8 cellular contexts compared by ENCODE assay signal in genomic region chr6:89352329-89353117, GRCh38. TPM values are rescaled to one million over a fixed set of nuclear protein-coding genes. Genes with fewer than 3 reads are reported as not detected.
A peak's percentile ranks its signal among the peaks of the same experiment; 100 is the strongest.
DNase-seq lines count a peak whose midpoint lies in the region; ATAC-seq and TF ChIP-seq lines count a peak whose summit lies in the region.

Gene UBE2J1 (minus strand): TSS chr6:89352722. CDS start chr6:89352569, 153 bp downstream.

- peak within 1 kb of the TSS; percentile 74 for H3K9ac ChIP-seq in muscle layer of colon (ENCODE audit: low read length)

- no peaks in the 10 kb centered on the region for H3K27me3 Mint-ChIP-seq in activated T-cell treated with anti-CD3 and anti-CD28 coated beads, Interleukin-2, amount 50 U/mL, for 4 hours (ENCODE audit: low read depth)

- BruUV-seq in OCI-LY7 (replicated peaks; lab: Mats Ljungman, UMichigan): no TSS peak

- no peaks in the 10 kb centered on the region for H3K9me3 Mint-ChIP-seq in activated T-cell treated with anti-CD3 and anti-CD28 coated beads, Interleukin-2, amount 50 U/mL, for 4 hours

- peak within 1 kb of the TSS; percentile 93 for H3K4me3 Mint-ChIP-seq in activated T-cell treated with anti-CD3 and anti-CD28 coated beads, Interleukin-2, amount 50 U/mL, for 4 hours

- H3K36me3 ChIP-seq in OCI-LY7 (ENCODE audit: insufficient read depth, low read length) (peaks cover 40% of the 10 kb centered on the region), esophagus (ENCODE audit: control insufficient read depth in 2 of 2, insufficient read depth in 2 of 2, low read length in 1 of 2) (no peaks in the 10 kb centered on the region), muscle layer of colon (ENCODE audit: insufficient read depth, low read length) (no peaks in the 10 kb centered on the region)

- H3K4me1 ChIP-seq in OCI-LY7 (ENCODE audit: insufficient read depth, low read length, poor library complexity, severe bottlenecking) (peaks cover 69% of the 10 kb centered on the region), esophagus (ENCODE audit: control insufficient read depth in 2 of 2, insufficient read depth in 2 of 2, low read length in 1 of 2) (peaks cover 0 to 8% of the 10 kb centered on the region in 2 donors), muscle layer of colon (ENCODE audit: insufficient read depth, low read length) (peaks cover 39% of the 10 kb centered on the region)

- H3K9me3 ChIP-seq in OCI-LY7 (ENCODE audit: low read length) (peaks cover 7% of the 10 kb centered on the region; the same call in 1 of the 2 replicates), esophagus (ENCODE audit: control insufficient read depth in 2 of 2, insufficient read depth in 1 of 2, low read depth in 1 of 2, low read length in 1 of 2) (no peaks in the 10 kb centered on the region), muscle layer of colon (ENCODE audit: low read length) (no peaks in the 10 kb centered on the region)

- no peaks in the 10 kb centered on the region for H3K9me2 ChIP-seq in OCI-LY7 (ENCODE audit: insufficient read depth, low read length)

- DNase-seq in C1 segment of cervical spinal cord (lab: John Stamatoyannopoulos, UW) (peak; percentile 35 to 92 (median 80)), OCI-LY7 (ENCODE audit: low spot score) (peak; percentile 86)
- DNase-seq in activated T-cell treated with anti-CD3 and anti-CD28 coated beads, Interleukin-2, amount 50 U/mL, for 4 hours: peak; percentile 59
- peak; percentile 43 to 48 for DNase-seq in stimulated activated CD8-positive, alpha-beta memory T cell treated with anti-CD3 and anti-CD28 coated beads, Interleukin-7, amount 100 ng/mL, for 1 hour (ENCODE audit: low read depth in 2 of 2)

- no peak within 1 kb of the TSS for H2AFZ ChIP-seq in OCI-LY7 (ENCODE audit: low read length)

- ATAC-seq in HG03442 (IDR thresholded peaks at IDR 0.05; ENCODE audit: unreplicated experiment): peak; percentile 50
- ATAC-seq in activated T-cell treated with anti-CD3 and anti-CD28 coated beads, Interleukin-2, amount 50 U/mL, for 4 hours: peak; percentile 89 to 92

- no peak for TF ChIP-seq CTCF in OCI-LY7 (conservative IDR thresholded peaks at IDR 0.05; ENCODE audit: low read length)

- H3K36me3 Mint-ChIP-seq in activated T-cell treated with anti-CD3 and anti-CD28 coated beads, Interleukin-2, amount 50 U/mL, for 4 hours (ENCODE audit: insufficient read depth): no peaks in the 10 kb centered on the region

- H3K4me2 ChIP-seq in OCI-LY7 (ENCODE audit: low read length): peak within 1 kb of the TSS; percentile 75

- H4K20me1 ChIP-seq in OCI-LY7 (ENCODE audit: insufficient read depth, low read length): peaks cover 16% of the 10 kb centered on the region

- POLR2A ChIA-PET in OCI-LY7 (lab: Charles Lee): interaction anchor here (0.5 to 11.5 kb wide), 15 partner anchors 10 to 1445 kb away, joined by 3 to 242 read pairs (median 3); partner anchors contain the start of genes LYRM2 and PNRC1

- 0% methylated on average over 44 to 98 of the region's 98 CpGs for whole genome bisulfite sequencing in esophagus, 2 donors

- TF ChIP-seq POLR2A in GM19099 (IDR thresholded peaks at IDR 0.05; ENCODE audit: extremely low read depth, insufficient read length, low read depth): peak; percentile 90

- intact Hi-C loops in OCI-LY7 (cut with micrococcal nuclease; ENCODE audit: unreplicated experiment): loop anchor here (5.0 to 10.0 kb wide), 3 partner anchors 945 to 1445 kb away; partner anchors contain the start of genes BACH2 and CNR1

- H3K4me3 ChIP-seq in OCI-LY7 (ENCODE audit: low read depth, low read length, poor library complexity, severe bottlenecking) (peak within 1 kb of the TSS; percentile 78), esophagus (ENCODE audit: low read depth in 1 of 2, low read length in 2 of 2) (peak within 1 kb of the TSS; percentile 80 to 98), muscle layer of colon (ENCODE audit: low read depth in 1 of 2, low read length in 2 of 2) (peak within 1 kb of the TSS; percentile 78)

- peak within 1 kb of the TSS; percentile 99 for H3K27ac ChIP-seq in OCI-LY7 (ENCODE audit: low read depth, low read length, poor library complexity, severe bottlenecking)
- peak within 1 kb of the TSS; percentile 94 to 97 for H3K27ac ChIP-seq in esophagus (ENCODE audit: low read depth in 2 of 2, low read length in 1 of 2)
- H3K27ac ChIP-seq in muscle layer of colon (ENCODE audit: low read depth, low read length): peak within 1 kb of the TSS; percentile 97

- peaks cover 84% of the 10 kb centered on the region for H3K79me2 ChIP-seq in OCI-LY7 (ENCODE audit: insufficient read depth, low read depth, low read length)

- CTCF ChIA-PET in OCI-LY7 (lab: Charles Lee; ENCODE audit: unreplicated experiment): interaction anchor here (1.6 kb wide), 1 partner anchor 14 kb away, joined by 5 read pairs; no protein-coding TSS in a partner anchor

- H3K27me3 ChIP-seq in esophagus (ENCODE audit: control insufficient read depth in 1 of 2, insufficient read depth in 2 of 2, low read length in 2 of 2) (no peaks in the 10 kb centered on the region), muscle layer of colon (ENCODE audit: control insufficient read depth in 1 of 2, insufficient read depth in 2 of 2, low read length in 2 of 2) (no peaks in the 10 kb centered on the region)

- peaks cover 74% of the 10 kb centered on the region for H3K4me1 Mint-ChIP-seq in activated T-cell treated with anti-CD3 and anti-CD28 coated beads, Interleukin-2, amount 50 U/mL, for 4 hours (ENCODE audit: low read depth)

RNA-seq across cellular contexts. Expression of gene UBE2J1, which starts in this region (rescaled TPM):
- 117 and 123 TPM in 2 replicates for total RNA-seq in OCI-LY7 (2014; rRNA removed; shearing (Covaris generic))
- total RNA-seq in OCI-LY7 (2022): 243 and 265 TPM in 2 replicates
- total RNA-seq in activated T-cell treated with anti-CD3 and anti-CD28 coated beads, Interleukin-2, amount 50 U/mL, for 4 hours: 10 to 100 TPM; 15.0 to 19.4 (median 16.1) TPM
- polyA plus RNA-seq in esophagus: 10 to 100 TPM; 17.3 to 19.4 TPM

Comparison
In these comparisons a context has a peak if more than half of its experiments do, and no peak if none do; other contexts are left out.
1. Peak in every context shown above with its lines: DNase-seq, ATAC-seq, H3K4me3 ChIP-seq and H3K27ac ChIP-seq.
2. RNA of gene UBE2J1 (total RNA-seq): 117 to 265 TPM in OCI-LY7; 15.0 to 19.4 TPM in activated T-cell treated with anti-CD3 and anti-CD28 coated beads, Interleukin-2, amount 50 U/mL, for 4 hours; every median in the first group is over 4 times any median in the second.